ENCODE assay signal across 8 cellular contexts in genomic region chr12:67268896-67269631, GRCh38. TPM values are rescaled to one million over a fixed set of nuclear protein-coding genes. Genes with fewer than 3 reads are reported as not detected.
DNase-seq lines count a peak whose midpoint lies in the region; ATAC-seq lines count a peak whose summit lies in the region.

CAND1 (plus strand) TSS chr12:67269358; CDS start chr12:67269718, 360 bp downstream.

- peak; percentile 99 for DNase-seq in NCI-H748 (lab: John Stamatoyannopoulos, UW; ENCODE audit: unreplicated experiment)
- DNase-seq in activated CD4-positive, alpha-beta T cell treated with anti-CD3 and anti-CD28 coated beads, Interleukin-2, amount 50 U/mL, for 24 hours (ENCODE audit: low read depth in 1 of 2, low spot score in 1 of 2) = peak; percentile 94 to 98
- peak; percentile 100 for DNase-seq in dedifferentiated amniotic fluid mesenchymal stem cell (ENCODE audit: extremely low spot score)
- DNase-seq in left lobe of liver (ENCODE audit: low spot score) = peak; percentile 99
- DNase-seq in stimulated activated CD4-positive, alpha-beta T cell treated with anti-CD3 and anti-CD28 coated beads, Interleukin-2, amount 100 ng/mL, for 4 hours (ENCODE audit: low read depth) = peak; percentile 96

- peak within 1 kb of the TSS; percentile 82 to 98 (median 93) for H3K4me3 ChIP-seq in BLaER1 treated with 17β-estradiol and CSF1 and Interleukin-3, amounts not matched to agents 10 nM and 100 nM

- peaks cover 0 to 17% (median 15%) of the 10 kb centered on the region in 11 experiments; a peak in 15 of 22 replicates for H3K36me3 ChIP-seq in BLaER1 treated with 17β-estradiol and CSF1 and Interleukin-3, amounts not matched to agents 10 nM and 100 nM

- peak; percentile 65 for ATAC-seq in GM19372 (IDR thresholded peaks at IDR 0.05; ENCODE audit: low read depth, unreplicated experiment)
- peak; percentile 58 for ATAC-seq in HG03558 (IDR thresholded peaks at IDR 0.05; ENCODE audit: extremely low read depth, unreplicated experiment)
- ATAC-seq in left lobe of liver = peak; percentile 86

- H3K4me1 ChIP-seq in BLaER1 treated with 17β-estradiol and CSF1 and Interleukin-3, amounts not matched to agents 10 nM and 100 nM = peaks cover 18 to 41% (median 27%) of the 10 kb centered on the region in 10 experiments

- H4K20me1 ChIP-seq in BLaER1 treated with 17β-estradiol and CSF1 and Interleukin-3, amounts not matched to agents 10 nM and 100 nM = peaks cover 24 to 45% (median 42%) of the 10 kb centered on the region in 11 experiments; a peak in 20 of 22 replicates

- peak within 1 kb of the TSS; percentile 89 to 96 (median 96) for H3K9ac ChIP-seq in BLaER1 treated with 17β-estradiol and CSF1 and Interleukin-3, amounts not matched to agents 10 nM and 100 nM

- peak within 1 kb of the TSS; percentile 79 to 95 (median 86) for H3K4me2 ChIP-seq in BLaER1 treated with 17β-estradiol and CSF1 and Interleukin-3, amounts not matched to agents 10 nM and 100 nM

- H3K27ac ChIP-seq in BLaER1 treated with 17β-estradiol and CSF1 and Interleukin-3, amounts not matched to agents 10 nM and 100 nM = peak within 1 kb of the TSS; percentile 90 to 98 (median 95)

- no peaks in the 10 kb centered on the region for H3K27me3 ChIP-seq in BLaER1 treated with 17β-estradiol and CSF1 and Interleukin-3, amounts not matched to agents 10 nM and 100 nM

- H3K9me3 ChIP-seq in BLaER1 treated with 17β-estradiol and CSF1 and Interleukin-3, amounts not matched to agents 10 nM and 100 nM (replicated peaks in 1 of 11) = peaks cover 0 to 9% (median 0%) of the 10 kb centered on the region in 11 experiments; a peak in 1 of 22 replicates

RNA-seq across cellular contexts. Expression of gene CAND1, which starts in this region (rescaled TPM):
- 50.7 TPM for total RNA-seq in left lobe of liver

Comparison
In these comparisons a context has a peak if more than half of its experiments do, and no peak if none do; other contexts are left out.
1. Peak in every context shown above with its lines: DNase-seq, ATAC-seq, H3K4me3 ChIP-seq and H3K27ac ChIP-seq.